ENCODE assay signal across 8 cellular contexts in the genomic region with DNA sequence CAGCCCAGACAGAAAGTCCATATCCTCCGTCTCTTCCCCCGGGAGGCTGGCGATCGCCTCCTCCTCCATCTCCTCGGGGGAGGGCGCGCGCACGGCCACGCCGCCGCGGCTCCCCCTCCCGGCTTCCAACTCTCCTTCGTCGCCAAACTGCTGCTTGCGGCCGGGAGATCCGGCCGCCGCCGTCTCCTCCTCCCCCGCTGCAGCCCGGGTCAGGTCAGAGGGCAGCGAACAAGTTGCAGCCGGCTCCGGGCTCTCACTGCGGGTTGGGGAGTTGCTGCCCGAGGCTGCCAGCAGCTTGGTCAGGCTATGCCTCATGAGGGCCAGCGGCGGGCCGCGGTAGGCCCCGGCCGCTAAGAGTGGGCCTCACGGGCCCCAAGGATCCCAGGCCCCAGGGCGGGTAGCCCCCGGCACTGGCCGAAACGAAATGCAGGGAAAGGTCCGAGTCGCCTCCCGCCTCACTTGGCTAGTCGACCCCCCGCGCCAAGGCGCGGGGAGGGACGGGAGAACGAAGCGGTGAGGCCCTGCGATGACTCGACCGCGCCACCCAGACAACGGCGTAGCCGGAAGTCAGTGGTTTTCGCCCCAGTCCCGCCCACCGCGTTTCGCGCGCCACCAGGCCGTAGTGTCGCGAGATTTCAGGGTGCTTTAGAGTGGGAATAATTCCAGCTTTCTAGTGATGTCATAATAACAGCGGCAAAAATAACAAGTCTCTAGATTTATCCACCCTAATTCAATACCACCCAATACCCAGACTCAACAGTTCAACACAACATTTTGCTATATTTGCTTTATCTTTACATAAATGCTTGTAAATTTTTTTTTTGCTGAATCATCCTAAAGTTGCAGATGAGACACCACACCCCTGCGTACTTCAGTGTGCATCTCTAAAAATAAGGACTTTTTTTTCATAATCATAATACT. TPM values are rescaled to one million over a fixed set of nuclear protein-coding genes. Genes with fewer than 3 reads are reported as not detected.
DNase-seq lines count a peak whose midpoint lies in the region; ATAC-seq lines count a peak whose summit lies in the region.

A gene with protein sequence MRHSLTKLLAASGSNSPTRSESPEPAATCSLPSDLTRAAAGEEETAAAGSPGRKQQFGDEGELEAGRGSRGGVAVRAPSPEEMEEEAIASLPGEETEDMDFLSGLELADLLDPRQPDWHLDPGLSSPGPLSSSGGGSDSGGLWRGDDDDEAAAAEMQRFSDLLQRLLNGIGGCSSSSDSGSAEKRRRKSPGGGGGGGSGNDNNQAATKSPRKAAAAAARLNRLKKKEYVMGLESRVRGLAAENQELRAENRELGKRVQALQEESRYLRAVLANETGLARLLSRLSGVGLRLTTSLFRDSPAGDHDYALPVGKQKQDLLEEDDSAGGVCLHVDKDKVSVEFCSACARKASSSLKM (minus strand): TSS at position 569 of the 921 bp plus-strand sequence. CDS start 254 bp downstream, at position 315.

- peaks cover 38 to 49% (median 42%) of the 10 kb centered on the region in 11 experiments for H4K20me1 ChIP-seq in BLaER1 treated with 17β-estradiol and CSF1 and Interleukin-3, amounts not matched to agents 10 nM and 100 nM

- ATAC-seq in GM19351 (IDR thresholded peaks at IDR 0.05; ENCODE audit: unreplicated experiment) (peak; percentile 85), HG03521 (IDR thresholded peaks at IDR 0.05; ENCODE audit: unreplicated experiment) (peak; percentile 82), left lobe of liver (peak; percentile 91)

- H3K9me3 ChIP-seq in BLaER1 treated with 17β-estradiol and CSF1 and Interleukin-3, amounts not matched to agents 10 nM and 100 nM (replicated peaks in 1 of 11), result no peaks in the 10 kb centered on the region

- H3K9ac ChIP-seq in BLaER1 treated with 17β-estradiol and CSF1 and Interleukin-3, amounts not matched to agents 10 nM and 100 nM, result peak within 1 kb of the TSS; percentile 94 to 100 (median 98)

- peak within 1 kb of the TSS; percentile 82 to 98 (median 91) for H3K4me2 ChIP-seq in BLaER1 treated with 17β-estradiol and CSF1 and Interleukin-3, amounts not matched to agents 10 nM and 100 nM

- peaks cover 3 to 35% (median 26%) of the 10 kb centered on the region in 10 experiments; a peak in 18 of 20 replicates for H3K4me1 ChIP-seq in BLaER1 treated with 17β-estradiol and CSF1 and Interleukin-3, amounts not matched to agents 10 nM and 100 nM

- DNase-seq in NCI-H748 (lab: John Stamatoyannopoulos, UW; ENCODE audit: unreplicated experiment) (peak; percentile 91), dedifferentiated amniotic fluid mesenchymal stem cell (ENCODE audit: extremely low spot score) (peak; percentile 96), left lobe of liver (ENCODE audit: low spot score) (peak; percentile 96)
- peak; percentile 90 for DNase-seq in activated CD4-positive, alpha-beta T cell treated with anti-CD3 and anti-CD28 coated beads, Interleukin-2, amount 50 U/mL, for 1 hour
- peak; percentile 89 for DNase-seq in stimulated activated CD4-positive, alpha-beta T cell treated with anti-CD3 and anti-CD28 coated beads, Interleukin-2, amount 100 ng/mL, for 4 hours (ENCODE audit: low read depth)

- H3K27ac ChIP-seq in BLaER1 treated with 17β-estradiol and CSF1 and Interleukin-3, amounts not matched to agents 10 nM and 100 nM, result peak within 1 kb of the TSS; percentile 93 to 100 (median 98)

- H3K36me3 ChIP-seq in BLaER1 treated with 17β-estradiol and CSF1 and Interleukin-3, amounts not matched to agents 10 nM and 100 nM, result peaks cover 8 to 37% (median 23%) of the 10 kb centered on the region in 11 experiments; a peak in 18 of 22 replicates

- H3K27me3 ChIP-seq in BLaER1 treated with 17β-estradiol and CSF1 and Interleukin-3, amounts not matched to agents 10 nM and 100 nM, result no peaks in the 10 kb centered on the region

- peak within 1 kb of the TSS; percentile 85 to 99 (median 90) for H3K4me3 ChIP-seq in BLaER1 treated with 17β-estradiol and CSF1 and Interleukin-3, amounts not matched to agents 10 nM and 100 nM

RNA-seq across cellular contexts. Expression of the gene that starts here (rescaled TPM):
- total RNA-seq in left lobe of liver, result 18.8 TPM

Comparison
In these comparisons a context has a peak if more than half of its experiments do, and no peak if none do; other contexts are left out.
1. Peak in every context shown above with its lines: DNase-seq, ATAC-seq, H3K4me3 ChIP-seq and H3K27ac ChIP-seq.